ENCODE assay signal across 11 cellular contexts in the genomic region with DNA sequence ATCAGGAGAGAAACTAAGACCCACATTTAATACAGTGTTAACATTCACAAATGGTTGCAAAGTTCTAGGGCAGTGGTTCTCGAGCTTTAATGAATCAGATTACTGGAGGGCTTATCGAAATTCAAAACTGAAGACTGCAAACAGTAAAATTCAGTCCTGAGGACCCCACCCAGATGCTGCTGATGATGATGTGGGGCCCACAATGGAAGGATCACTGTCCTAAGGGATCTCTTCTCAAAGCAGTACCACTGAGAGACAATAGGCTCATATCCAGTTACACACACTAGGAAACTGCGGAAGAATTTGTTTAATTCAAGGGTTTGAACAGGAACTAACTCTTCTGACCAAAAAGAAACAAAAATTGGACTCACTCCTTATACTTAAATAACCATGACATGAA.
"Had no signal": no experiment of that assay in that cellular context is flagged by ENCODE, and none has a peak within 500 bp of the region (broad histone marks: within the 10 kb centered on the region; RNA-seq: fewer than 3 reads in every experiment).

No MANE protein-coding gene starts in this region.

- H3K9me3 Mint-ChIP-seq: activated CD4-positive, alpha-beta memory T cell treated with anti-CD3 and anti-CD28 coated beads, Interleukin-2, amount 10 ng/mL, durations not matched to agents 7 days and 5 days; activated naive CD4-positive, alpha-beta T cell treated with anti-CD3 and anti-CD28 coated beads, Interleukin-2, amount 10 ng/mL, durations not matched to agents 7 days and 5 days; natural killer cell treated with Interleukin-12 subunit alpha and Interleukin-12 subunit beta and Interleukin-15 and Interleukin-18, amount 100 ng/mL, for 72 hours; T-helper 2 cell treated with Interferon-gamma antibody and Interleukin-4, amounts not matched to agents 5 μg/mL and 100 μg/mL, for 36 hours had no signal

- H3K27me3 Mint-ChIP-seq: activated CD4-positive, alpha-beta memory T cell treated with anti-CD3 and anti-CD28 coated beads, Interleukin-2, amount 10 ng/mL, durations not matched to agents 7 days and 5 days; activated naive CD4-positive, alpha-beta T cell treated with anti-CD3 and anti-CD28 coated beads, Interleukin-2, amount 10 ng/mL, durations not matched to agents 7 days and 5 days; natural killer cell treated with Interleukin-12 subunit alpha and Interleukin-12 subunit beta and Interleukin-15 and Interleukin-18, amount 100 ng/mL, for 72 hours had no signal

- H3K27ac Mint-ChIP-seq: activated CD4-positive, alpha-beta memory T cell treated with anti-CD3 and anti-CD28 coated beads, Interleukin-2, amount 10 ng/mL, durations not matched to agents 7 days and 5 days; activated naive CD4-positive, alpha-beta T cell treated with anti-CD3 and anti-CD28 coated beads, Interleukin-2, amount 10 ng/mL, durations not matched to agents 7 days and 5 days; natural killer cell treated with Interleukin-12 subunit alpha and Interleukin-12 subunit beta and Interleukin-15 and Interleukin-18, amount 100 ng/mL, for 72 hours; T-helper 2 cell treated with Interferon-gamma antibody and Interleukin-4, amounts not matched to agents 5 μg/mL and 100 μg/mL, for 36 hours had no signal

- DNase-seq: activated CD4-positive, alpha-beta memory T cell treated with anti-CD3 and anti-CD28 coated beads, Interleukin-2, amount 10 ng/mL, durations not matched to agents 7 days and 5 days; activated naive CD4-positive, alpha-beta T cell treated with anti-CD3 and anti-CD28 coated beads, Interleukin-2, amount 10 ng/mL, durations not matched to agents 7 days and 5 days; amniotic stem cell; body of pancreas; sigmoid colon; stimulated activated CD4-positive, alpha-beta T cell treated with anti-CD3 and anti-CD28 coated beads, Interleukin-2, amount 100 ng/mL, for 24 hours; stimulated activated naive CD4-positive, alpha-beta T cell treated with Interleukin-2 at 50 U/mL for 16 hours; SW 1271 had no signal

- H3K27ac ChIP-seq: body of pancreas, sigmoid colon, thoracic aorta had no signal

- H3K4me3 Mint-ChIP-seq: activated CD4-positive, alpha-beta memory T cell treated with anti-CD3 and anti-CD28 coated beads, Interleukin-2, amount 10 ng/mL, durations not matched to agents 7 days and 5 days; activated naive CD4-positive, alpha-beta T cell treated with anti-CD3 and anti-CD28 coated beads, Interleukin-2, amount 10 ng/mL, durations not matched to agents 7 days and 5 days; natural killer cell treated with Interleukin-12 subunit alpha and Interleukin-12 subunit beta and Interleukin-15 and Interleukin-18, amount 100 ng/mL, for 72 hours; T-helper 2 cell treated with Interferon-gamma antibody and Interleukin-4, amounts not matched to agents 5 μg/mL and 100 μg/mL, for 36 hours had no signal
